In the genomic region with DNA sequence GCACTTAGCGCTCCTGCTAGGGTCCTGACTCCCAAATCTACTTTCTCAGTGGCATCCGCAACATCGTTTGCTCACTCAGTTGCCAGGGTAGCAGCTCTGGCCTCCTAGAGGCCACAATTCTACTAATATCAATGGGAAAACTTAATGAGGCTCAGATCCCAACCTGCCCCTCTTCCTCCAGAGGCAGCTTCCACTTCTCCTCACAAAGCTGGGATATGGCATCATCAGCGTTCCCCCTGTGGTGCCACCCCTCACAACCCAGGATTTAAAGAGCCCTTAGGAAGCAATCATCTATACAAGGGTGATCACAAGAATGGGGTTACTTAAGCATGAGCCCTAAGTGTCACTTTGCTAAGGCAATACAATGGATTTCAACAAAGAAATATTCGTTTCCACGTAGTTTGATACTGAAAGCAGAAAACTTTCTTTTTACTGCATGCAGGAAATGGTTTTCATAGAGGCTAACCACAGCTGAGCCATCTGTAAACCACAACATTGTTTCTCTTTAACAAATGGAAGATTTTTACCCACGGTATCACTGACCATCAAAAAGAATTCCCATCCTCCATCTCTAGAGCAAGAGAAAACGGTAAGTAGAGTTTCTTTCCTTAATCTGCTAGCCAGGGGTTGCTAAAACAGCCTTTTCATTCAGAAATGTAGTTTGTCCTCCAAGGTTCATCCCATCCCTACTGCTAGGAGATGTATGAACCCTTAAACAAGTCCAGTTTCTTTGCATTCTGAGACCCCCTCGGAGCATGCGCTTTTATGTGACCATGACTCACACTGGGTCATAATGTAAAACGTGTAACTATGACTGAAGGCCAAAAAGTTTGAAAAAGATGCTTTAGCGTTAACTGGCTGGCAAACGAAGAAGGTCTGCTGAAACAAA, we compare ENCODE assay signal across 8 cellular contexts.
DNase-seq lines count a peak whose midpoint lies in the region; ATAC-seq and TF ChIP-seq lines count a peak whose summit lies in the region.

No MANE protein-coding gene starts in this region.

- TF ChIP-seq CTCF in GM10266 (IDR thresholded peaks at IDR 0.05; ENCODE audit: control insufficient read depth, insufficient read depth, low read depth, missing control alignments), result no peak

- peaks cover 13 to 18% (median 17%) of the 10 kb centered on the region in 3 donors for H3K4me1 Mint-ChIP-seq in IgD-negative memory B cell

- H3K4me3 Mint-ChIP-seq in IgD-negative memory B cell, result peak overlapping the region in 3 of 4 donors; percentile 21 to 68 (median 54)

- DNase-seq in GM10266 (ENCODE audit: extremely low spot score) (peak; percentile 32), smooth muscle cell of the brain vasculature (ENCODE audit: low read depth, low spot score) (peak; percentile 80), NCI-H2171 (lab: John Stamatoyannopoulos, UW) (no peak), UCSD-AML1 (lab: John Stamatoyannopoulos, UW; ENCODE audit: unreplicated experiment) (no peak), NCI-H82 (lab: John Stamatoyannopoulos, UW) (no peak)
- peak; percentile 9 for DNase-seq in central memory CD4-positive, alpha-beta T cell

- H3K9me3 Mint-ChIP-seq in IgD-negative memory B cell, result no peaks in the 10 kb centered on the region

- H3K27ac Mint-ChIP-seq in IgD-negative memory B cell, result no peak overlapping the region

- peaks cover 30% of the 10 kb centered on the region for H3K27me3 Mint-ChIP-seq in IgD-negative memory B cell

- ATAC-seq in GM21576 (IDR thresholded peaks at IDR 0.05; ENCODE audit: unreplicated experiment), result peak; percentile 80

- peaks cover 12% of the 10 kb centered on the region for H3K36me3 Mint-ChIP-seq in IgD-negative memory B cell

Comparison
In these comparisons a context has a peak if more than half of its experiments do, and no peak if none do; other contexts are left out.
1. DNase-seq: peak in GM10266 (single experiment), central memory CD4-positive, alpha-beta T cell (single experiment) and smooth muscle cell of the brain vasculature (single experiment); none in NCI-H2171 (single experiment), UCSD-AML1 (single experiment) and NCI-H82 (single experiment).